In genomic region chr4:119233750-119234149, GRCh38 we compare ENCODE assay signal across 11 cellular contexts. TPM values are rescaled to one million over a fixed set of nuclear protein-coding genes. Genes with fewer than 3 reads are reported as not detected.
DNase-seq lines count a peak whose midpoint lies in the region; ATAC-seq lines count a peak whose summit lies in the region.
"Had no signal": no experiment of that assay in that cellular context is flagged by ENCODE, and none has a peak within 500 bp of the region (broad histone marks: within the 10 kb centered on the region; RNA-seq: fewer than 3 reads in every experiment).

No MANE protein-coding gene starts in this region.

- ATAC-seq in activated CD4-positive, alpha-beta T cell treated with anti-CD3 and anti-CD28 coated beads for 36 hours = no peak
- no peak for ATAC-seq in stimulated activated naive CD8-positive, alpha-beta T cell treated with anti-CD3 and anti-CD28 coated beads, Interleukin-15, Interleukin-2, amounts not matched to agents 100 U/mL and 50 U/mL, for 24 hours

- POLR2A ChIA-PET in activated CD4-positive, alpha-beta T cell treated with anti-CD3 and anti-CD28 coated beads for 36 hours (lab: Charles Lee) = no interaction called here

- peak overlapping the region; percentile 28 for H3K27ac ChIP-seq in epithelial cell of prostate

- DNase-seq in activated CD4-positive, alpha-beta T cell treated with anti-CD3 and anti-CD28 coated beads for 36 hours = no peak
- no peak for DNase-seq in activated CD4-positive, alpha-beta T cell treated with anti-CD3 and anti-CD28 coated beads, Interleukin-2, amount 50 U/mL, for 4 hours
- no peak for DNase-seq in T-helper 2 cell treated with Interferon-gamma antibody and Interleukin-4, amounts not matched to agents 5 μg/mL and 100 μg/mL, for 36 hours (ENCODE audit: low spot score)
- DNase-seq in epithelial cell of prostate (ENCODE audit: low read depth, low spot score) = no peak
- DNase-seq in stimulated activated naive CD8-positive, alpha-beta T cell treated with anti-CD3 and anti-CD28 coated beads, Interleukin-15, Interleukin-2, amounts not matched to agents 100 U/mL and 50 U/mL, for 24 hours = peak; percentile 8
- no peak for DNase-seq in NCI-H748 treated with DMSO at 0.1 percent for 48 hours (lab: John Stamatoyannopoulos, UW)
- no peak for DNase-seq in islet precursor cell
- DNase-seq in NCI-H2107 treated with DMSO at 0.1 percent for 48 hours (lab: John Stamatoyannopoulos, UW; ENCODE audit: unreplicated experiment) = no peak
- DNase-seq: activated naive CD4-positive, alpha-beta T cell treated with anti-CD3 and anti-CD28 coated beads, Interleukin-2, amount 50 U/mL, for 16 hours; kidney; NCI-H2171 treated with DMSO at 0.1 percent for 48 hours had no signal

- CTCF ChIA-PET in activated CD4-positive, alpha-beta T cell treated with anti-CD3 and anti-CD28 coated beads for 36 hours (lab: Charles Lee) = interaction anchor here (0.9 kb wide), 1 partner anchor 87 kb away, joined by 3 read pairs; no protein-coding TSS in a partner anchor

- H3K36me3 Mint-ChIP-seq in activated CD4-positive, alpha-beta T cell treated with anti-CD3 and anti-CD28 coated beads for 36 hours (ENCODE audit: low read depth) = peaks cover 33% of the 10 kb centered on the region
- peaks cover 7% of the 10 kb centered on the region for H3K36me3 Mint-ChIP-seq in T-helper 2 cell treated with Interferon-gamma antibody and Interleukin-4, amounts not matched to agents 5 μg/mL and 100 μg/mL, for 36 hours (ENCODE audit: low read depth)

- peak overlapping the region; percentile 77 for H3K27ac Mint-ChIP-seq in activated CD4-positive, alpha-beta T cell treated with anti-CD3 and anti-CD28 coated beads for 36 hours
- peak overlapping the region; percentile 54 for H3K27ac Mint-ChIP-seq in T-helper 2 cell treated with Interferon-gamma antibody and Interleukin-4, amounts not matched to agents 5 μg/mL and 100 μg/mL, for 36 hours

- intact Hi-C loops in activated CD4-positive, alpha-beta T cell treated with anti-CD3 and anti-CD28 coated beads for 36 hours (cut with DNase I, micrococcal nuclease) = no loop called here

- H3K4me1 Mint-ChIP-seq in activated CD4-positive, alpha-beta T cell treated with anti-CD3 and anti-CD28 coated beads for 36 hours = peaks cover 61% of the 10 kb centered on the region
- peaks cover 37% of the 10 kb centered on the region for H3K4me1 Mint-ChIP-seq in T-helper 2 cell treated with Interferon-gamma antibody and Interleukin-4, amounts not matched to agents 5 μg/mL and 100 μg/mL, for 36 hours (ENCODE audit: low read depth)

- no peak overlapping the region for H3K4me3 Mint-ChIP-seq in activated CD4-positive, alpha-beta T cell treated with anti-CD3 and anti-CD28 coated beads for 36 hours
- peak overlapping the region; percentile 47 for H3K4me3 Mint-ChIP-seq in T-helper 2 cell treated with Interferon-gamma antibody and Interleukin-4, amounts not matched to agents 5 μg/mL and 100 μg/mL, for 36 hours

- H3K9me3 Mint-ChIP-seq in activated CD4-positive, alpha-beta T cell treated with anti-CD3 and anti-CD28 coated beads for 36 hours (ENCODE audit: low read depth) = no peaks in the 10 kb centered on the region
- no peaks in the 10 kb centered on the region for H3K9me3 Mint-ChIP-seq in T-helper 2 cell treated with Interferon-gamma antibody and Interleukin-4, amounts not matched to agents 5 μg/mL and 100 μg/mL, for 36 hours

- no peaks in the 10 kb centered on the region for H3K27me3 Mint-ChIP-seq in activated CD4-positive, alpha-beta T cell treated with anti-CD3 and anti-CD28 coated beads for 36 hours
- no peaks in the 10 kb centered on the region for H3K27me3 Mint-ChIP-seq in T-helper 2 cell treated with Interferon-gamma antibody and Interleukin-4, amounts not matched to agents 5 μg/mL and 100 μg/mL, for 36 hours (ENCODE audit: low read depth)

RNA-seq across cellular contexts. Expression of gene USP53, which starts 21.2 kb away (rescaled TPM):
- total RNA-seq in activated CD4-positive, alpha-beta T cell treated with anti-CD3 and anti-CD28 coated beads for 36 hours = 10 to 100 TPM; 11.4 to 14.0 TPM
